22 cellular contexts compared by ENCODE assay signal in genomic region chr18:53682796-53683195, GRCh38.
"Had no signal": no experiment of that assay in that cellular context is flagged by ENCODE, and none has a peak within 500 bp of the region (broad histone marks: within the 10 kb centered on the region; RNA-seq: fewer than 3 reads in every experiment).

No MANE protein-coding gene starts in this region.

- H3K36me3 Mint-ChIP-seq: memory B cell; naive B cell; stimulated activated naive B cell treated with anti-CD40 and anti-IgM and Interleukin-4, amounts not matched to agents 10 μg/mL and 1 μg/mL and 100 μg/mL, for 72 hours had no signal

- ATAC-seq: esophagus mucosa; left cardiac atrium; lower lobe of right lung; psoas muscle; right lobe of liver; stimulated activated naive B cell treated with anti-CD40 and anti-IgM and Interleukin-4, amounts not matched to agents 10 μg/mL and 1 μg/mL and 100 μg/mL, for 72 hours; stimulated activated naive CD8-positive, alpha-beta T cell treated with anti-CD3 and anti-CD28 coated beads, Interleukin-15, amount 100 ng/mL, for 72 hours had no signal

- H3K4me1 ChIP-seq: left ventricle myocardium inferior, lower lobe of right lung, psoas muscle, right lobe of liver, testis, tibial nerve had no signal

- DNase-seq: effector CD4-positive, alpha-beta T cell; glutamatergic neuron; immature natural killer cell; kidney; left cardiac atrium; left ventricle myocardium inferior; lower lobe of right lung; naive B cell; nephron progenitor cell; psoas muscle; retina; right lobe of liver; stimulated activated CD4-positive, alpha-beta T cell treated with anti-CD3 and anti-CD28 coated beads, Interleukin-4, amount 100 ng/mL, for 1 hour; stimulated activated CD8-positive, alpha-beta memory T cell treated with anti-CD3 and anti-CD28 coated beads, Interleukin-4, amount 100 ng/mL, for 48 hours; stimulated activated naive B cell treated with anti-CD40 and anti-IgM and Interleukin-4, amounts not matched to agents 10 μg/mL and 1 μg/mL and 100 μg/mL, for 72 hours; stimulated activated naive CD8-positive, alpha-beta T cell treated with anti-CD3 and anti-CD28 coated beads, Interleukin-15, amount 100 ng/mL, for 72 hours; testis had no signal

- H3K9me3 Mint-ChIP-seq: nephron progenitor cell had no signal

- H3K27me3 Mint-ChIP-seq: memory B cell; naive B cell; stimulated activated naive B cell treated with anti-CD40 and anti-IgM and Interleukin-4, amounts not matched to agents 10 μg/mL and 1 μg/mL and 100 μg/mL, for 72 hours; stimulated activated naive CD8-positive, alpha-beta T cell treated with anti-CD3 and anti-CD28 coated beads, Interleukin-15, amount 100 ng/mL, for 72 hours had no signal

- H3K27ac Mint-ChIP-seq: immature natural killer cell; memory B cell; naive B cell; nephron progenitor cell; stimulated activated naive B cell treated with anti-CD40 and anti-IgM and Interleukin-4, amounts not matched to agents 10 μg/mL and 1 μg/mL and 100 μg/mL, for 72 hours; stimulated activated naive CD8-positive, alpha-beta T cell treated with anti-CD3 and anti-CD28 coated beads, Interleukin-15, amount 100 ng/mL, for 72 hours had no signal

- H3K9me3 ChIP-seq: left ventricle myocardium inferior, lower lobe of right lung, neutrophil, psoas muscle, right lobe of liver, testis, tibial nerve had no signal

- H3K4me1 Mint-ChIP-seq: immature natural killer cell; memory B cell; naive B cell; nephron progenitor cell; stimulated activated naive B cell treated with anti-CD40 and anti-IgM and Interleukin-4, amounts not matched to agents 10 μg/mL and 1 μg/mL and 100 μg/mL, for 72 hours; stimulated activated naive CD8-positive, alpha-beta T cell treated with anti-CD3 and anti-CD28 coated beads, Interleukin-15, amount 100 ng/mL, for 72 hours had no signal

- H3K4me3 Mint-ChIP-seq: immature natural killer cell; memory B cell; nephron progenitor cell; stimulated activated naive B cell treated with anti-CD40 and anti-IgM and Interleukin-4, amounts not matched to agents 10 μg/mL and 1 μg/mL and 100 μg/mL, for 72 hours; stimulated activated naive CD8-positive, alpha-beta T cell treated with anti-CD3 and anti-CD28 coated beads, Interleukin-15, amount 100 ng/mL, for 72 hours had no signal

- H3K27me3 ChIP-seq: neutrophil, right lobe of liver, testis, tibial nerve had no signal

- H3K27ac ChIP-seq: coronary artery, left ventricle myocardium inferior, lower lobe of right lung, neutrophil, psoas muscle, right lobe of liver, testis, tibial nerve had no signal
